In genomic region chr11:86158716-86159669, GRCh38 we compare ENCODE assay signal across 2 cellular contexts.
A peak's percentile ranks its signal among the peaks of the same experiment; 100 is the strongest.
TF ChIP-seq lines count a peak whose summit lies in the region.

No MANE protein-coding gene starts in this region.

TF ChIP-seq in HepG2, 621 proteins besides CTCF, POLR2A, EP300 and RAD21:
- peak; percentile 40; the same call in 1 of the 2 replicates for TF ChIP-seq ZNF629 (CRISPR knock-in tag; conservative IDR thresholded peaks at IDR 0.05)
- no peak for TF ChIP-seq ZNF816 (CRISPR knock-in tag; IDR thresholded peaks at IDR 0.05; ENCODE audit: borderline replicate concordance)
- no peak for TF ChIP-seq MTA1 (CRISPR knock-in tag; IDR thresholded peaks at IDR 0.05; ENCODE audit: borderline replicate concordance)
- TF ChIP-seq PHB2 (IDR thresholded peaks at IDR 0.05; ENCODE audit: partially characterized antibody) = no peak
- no peak for TF ChIP-seq ZNF451 (CRISPR knock-in tag; IDR thresholded peaks at IDR 0.05)

TF ChIP-seq in GM12878, 131 proteins besides CTCF, POLR2A, EP300 and RAD21:
- TF ChIP-seq CHD4 (IDR thresholded peaks at IDR 0.05) = no peak
- no peak for TF ChIP-seq IRF4 (IDR thresholded peaks at IDR 0.05; ENCODE audit: low read depth, low read length)
- TF ChIP-seq LARP7 (IDR thresholded peaks at IDR 0.05) = no peak
- no peak for TF ChIP-seq SIX5 (IDR thresholded peaks at IDR 0.05; ENCODE audit: low read depth, low read length, severe bottlenecking)
- no peak for TF ChIP-seq NBN (IDR thresholded peaks at IDR 0.05)
- no peak for TF ChIP-seq IKZF2 (IDR thresholded peaks at IDR 0.05)
- TF ChIP-seq IRF5 (IDR thresholded peaks at IDR 0.05; ENCODE audit: borderline replicate concordance) = no peak
- TF ChIP-seq ETV6 (conservative IDR thresholded peaks at IDR 0.05 in 1 of 2, IDR thresholded peaks at IDR 0.05 in 1 of 2; ENCODE audit: borderline replicate concordance in 1 of 2, low read depth in 1 of 2) = no peak
- no peak for TF ChIP-seq HDGF (IDR thresholded peaks at IDR 0.05)
